In the genomic region with DNA sequence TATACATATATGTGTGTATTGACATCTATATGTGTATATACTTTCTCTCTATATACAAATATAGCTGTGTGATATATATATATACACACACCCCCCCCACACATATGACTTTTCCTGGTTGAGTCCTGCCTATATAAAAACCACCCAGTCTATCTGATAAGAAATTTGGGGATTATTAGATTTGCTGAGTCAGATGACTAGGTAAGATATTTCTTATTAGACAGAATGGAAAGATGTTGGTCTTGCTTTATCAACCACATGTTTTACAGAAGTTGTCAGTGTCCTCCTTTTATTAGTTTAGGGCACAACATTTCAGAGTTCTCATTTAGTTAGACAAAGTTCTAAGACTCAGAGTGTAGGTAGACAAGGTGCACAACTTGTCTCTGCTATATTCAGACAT, we compare ENCODE assay signal across 32 cellular contexts.
A peak's percentile ranks its signal among the peaks of the same experiment; 100 is the strongest.
DNase-seq lines count a peak whose midpoint lies in the region; ATAC-seq, FAIRE-seq and TF ChIP-seq lines count a peak whose summit lies in the region.
"Had no signal": no experiment of that assay in that cellular context is flagged by ENCODE, and none has a peak within 500 bp of the region (broad histone marks: within the 10 kb centered on the region; RNA-seq: fewer than 3 reads in every experiment).

No MANE protein-coding gene starts in this region.

- no peak overlapping the region for H4K91ac ChIP-seq in IMR-90 (ENCODE audit: insufficient read depth, low read depth, low read length)

- H3K27me3 ChIP-seq in HepG2 (ENCODE audit: control insufficient read depth in 1 of 2, insufficient read depth in 2 of 2, low read length in 2 of 2) (no peaks in the 10 kb centered on the region), right lobe of liver (no peaks in the 10 kb centered on the region), IMR-90 (ENCODE audit: control insufficient read depth, insufficient read depth, low read length) (no peaks in the 10 kb centered on the region), tibial artery (no peaks in the 10 kb centered on the region)
- H3K27me3 ChIP-seq: BE2C; BLaER1; BLaER1 treated with 17β-estradiol and CSF1 and Interleukin-3, amounts not matched to agents 10 nM and 100 nM had no signal

- no peak overlapping the region for H3K14ac ChIP-seq in IMR-90 (replicated peaks; ENCODE audit: low read depth, low read length)

- TF ChIP-seq CTCF in HepG2 (CRISPR knock-in tag; IDR thresholded peaks at IDR 0.05) (no peak), right lobe of liver (IDR thresholded peaks at IDR 0.05) (no peak), A549 (IDR thresholded peaks at IDR 0.05) (no peak), IMR-90 (conservative IDR thresholded peaks at IDR 0.05; ENCODE audit: low read depth, low read length) (no peak), tibial artery (IDR thresholded peaks at IDR 0.05) (no peak)

- no peak overlapping the region for H3K4me2 ChIP-seq in HepG2 (ENCODE audit: low read depth, low read length)
- H3K4me2 ChIP-seq in A549, result no peak overlapping the region
- no peak overlapping the region for H3K4me2 ChIP-seq in IMR-90 (ENCODE audit: low read depth, low read length)
- H3K4me2 ChIP-seq: BLaER1; BLaER1 treated with 17β-estradiol and CSF1 and Interleukin-3, amounts not matched to agents 10 nM and 100 nM had no signal

- no peaks in the 10 kb centered on the region for H3K4me1 ChIP-seq in HepG2 (ENCODE audit: insufficient read depth, low read length)
- no peaks in the 10 kb centered on the region for H3K4me1 ChIP-seq in right lobe of liver
- no peaks in the 10 kb centered on the region for H3K4me1 ChIP-seq in A549
- peaks cover 2% of the 10 kb centered on the region for H3K4me1 ChIP-seq in IMR-90 (ENCODE audit: control insufficient read depth, insufficient read depth, low read length)
- H3K4me1 ChIP-seq in tibial artery, result no peaks in the 10 kb centered on the region
- H3K4me1 ChIP-seq: BE2C; BLaER1; BLaER1 treated with 17β-estradiol and CSF1 and Interleukin-3, amounts not matched to agents 10 nM and 100 nM; Caco-2 had no signal

- DNase-seq in HepG2 (ENCODE audit: low spot score) (no peak), right lobe of liver (no peak), A549 (ENCODE audit: low read depth in 1 of 2, low spot score in 1 of 2) (no peak), IMR-90 (no peak), tibial artery (no peak)
- DNase-seq: 8988T; ACHN; AML-193; BE2C; C1 segment of cervical spinal cord; Caco-2; Calu3; CD4-positive, alpha-beta memory T cell; CD4-positive, alpha-beta T cell; CD4-positive, CD25-positive, alpha-beta regulatory T cell; CD8-positive, alpha-beta memory T cell; CD8-positive, alpha-beta T cell; COR-L47; DMS 273 treated with DMSO at 0.1 percent for 48 hours; DMS153; DMS53; DMS79; DMS79 treated with DMSO at 0.1 percent for 48 hours; DND-41; EL had no signal

- intact Hi-C loops in HepG2 (cut with micrococcal nuclease; ENCODE audit: unreplicated experiment) (no loop called here), right lobe of liver (cut with DNase I) (no loop called here), IMR-90 (cut with micrococcal nuclease) (no loop called here), tibial artery (cut with DNase I; ENCODE audit: low total_unique reads) (no loop called here)

- H3K79me2 ChIP-seq in HepG2 (ENCODE audit: insufficient read depth, low read length), result no peaks in the 10 kb centered on the region

- dilution Hi-C loops in IMR-90 (cut with HindIII; ENCODE audit: low sequenced_read_pairs, unreplicated experiment), result no loop called here

- H3K79me1 ChIP-seq in IMR-90 (ENCODE audit: low read depth in 1 of 2, low read length in 2 of 2), result no peaks in the 10 kb centered on the region

- no peak overlapping the region for H3K23ac ChIP-seq in IMR-90 (ENCODE audit: low read depth, low read length)

- TF ChIP-seq EP300 in HepG2 (IDR thresholded peaks at IDR 0.05; ENCODE audit: low read depth in 2 of 2, low read length in 2 of 2) (no peak), HepG2 (CRISPR knock-in tag; IDR thresholded peaks at IDR 0.05; ENCODE audit: borderline replicate concordance) (no peak), A549 (IDR thresholded peaks at IDR 0.05) (no peak)

- H4K5ac ChIP-seq in IMR-90 (ENCODE audit: low read depth, low read length), result 0 out of 2 replicates have a peak overlapping the region, but pooled peaks have one; percentile 36

- H3K9me3 ChIP-seq in HepG2 (ENCODE audit: low read length), result peaks cover 47% of the 10 kb centered on the region
- no peaks in the 10 kb centered on the region for H3K9me3 ChIP-seq in right lobe of liver
- peaks cover 10% of the 10 kb centered on the region; the same call in 1 of the 3 replicates for H3K9me3 ChIP-seq in A549
- H3K9me3 ChIP-seq in IMR-90 (ENCODE audit: control insufficient read depth, insufficient read depth, low read length), result peaks cover 6% of the 10 kb centered on the region
- peaks cover 0 to 2% (median 0%) of the 10 kb centered on the region in 3 donors for H3K9me3 ChIP-seq in tibial artery
- H3K9me3 ChIP-seq: BE2C had no signal

- peak overlapping the region; percentile 26; the same call in 1 of the 2 replicates for H2BK120ac ChIP-seq in IMR-90 (ENCODE audit: low read depth, low read length)

- H3K27ac ChIP-seq in HepG2 (ENCODE audit: extremely low read length, insufficient read depth, low read length), result no peak overlapping the region
- H3K27ac ChIP-seq in right lobe of liver, result no peak overlapping the region
- no peak overlapping the region for H3K27ac ChIP-seq in A549
- H3K27ac ChIP-seq in IMR-90 (ENCODE audit: insufficient read depth, low read length), result no peak overlapping the region
- H3K27ac ChIP-seq in tibial artery, result no peak overlapping the region
- H3K27ac ChIP-seq: 22Rv1; BLaER1; BLaER1 treated with 17β-estradiol and CSF1 and Interleukin-3, amounts not matched to agents 10 nM and 100 nM; C4-2B had no signal

- in situ Hi-C loops in HepG2 (cut with HindIII; ENCODE audit: extremely low pct_ligation_motif_present, low pct_unique_long_range_greater_than_20kb) (no loop called here), IMR-90 (cut with MboI; ENCODE audit: low sequenced_read_pairs) (no loop called here)

- H2AK9ac ChIP-seq in IMR-90 (replicated peaks; ENCODE audit: low read depth, low read length, poor library complexity), result no peak overlapping the region

- H2BK5ac ChIP-seq in IMR-90 (ENCODE audit: low read depth, low read length, poor library complexity, severe bottlenecking), result no peak overlapping the region

- no peak overlapping the region for H3K4ac ChIP-seq in IMR-90 (ENCODE audit: low read depth, low read length)

- no peaks in the 10 kb centered on the region for H4K20me1 ChIP-seq in HepG2 (ENCODE audit: insufficient read depth, low read length)
- H4K20me1 ChIP-seq in IMR-90 (ENCODE audit: insufficient read depth, low read length), result no peaks in the 10 kb centered on the region
- H4K20me1 ChIP-seq: BLaER1; BLaER1 treated with 17β-estradiol and CSF1 and Interleukin-3, amounts not matched to agents 10 nM and 100 nM had no signal

- peak overlapping the region; percentile 39; the same call in 1 of the 2 replicates for H3K18ac ChIP-seq in IMR-90 (ENCODE audit: low read depth, low read length)

- no peak overlapping the region for H3K9ac ChIP-seq in HepG2 (ENCODE audit: insufficient read depth, low read depth, low read length)
- H3K9ac ChIP-seq in IMR-90 (ENCODE audit: low read depth, low read length), result no peak overlapping the region
- H3K9ac ChIP-seq: BLaER1; BLaER1 treated with 17β-estradiol and CSF1 and Interleukin-3, amounts not matched to agents 10 nM and 100 nM had no signal

- peak overlapping the region; percentile 73; the same call in 1 of the 3 replicates for H2BK15ac ChIP-seq in IMR-90 (ENCODE audit: low read depth, low read length)

- H2AFZ ChIP-seq in HepG2 (ENCODE audit: low read length), result no peak overlapping the region
- H2AFZ ChIP-seq in IMR-90 (replicated peaks; ENCODE audit: low read length, poor library complexity), result no peak overlapping the region

- no peak overlapping the region for H3K56ac ChIP-seq in IMR-90 (ENCODE audit: extremely low read depth, insufficient read depth, low read length)

- no TSS peak for BruUV-seq in HepG2 (replicated peaks; lab: Mats Ljungman, UMichigan)
- BruUV-seq in IMR-90 (replicated peaks; lab: Mats Ljungman, UMichigan), result no TSS peak

- H3K36me3 ChIP-seq in HepG2 (replicated peaks in 1 of 2; ENCODE audit: control insufficient read depth in 1 of 2, insufficient read depth in 2 of 2, low read length in 2 of 2) (no peaks in the 10 kb centered on the region), right lobe of liver (no peaks in the 10 kb centered on the region), IMR-90 (ENCODE audit: control insufficient read depth, insufficient read depth, low read length) (no peaks in the 10 kb centered on the region), tibial artery (no peaks in the 10 kb centered on the region)
- H3K36me3 ChIP-seq: BE2C; BLaER1; BLaER1 treated with 17β-estradiol and CSF1 and Interleukin-3, amounts not matched to agents 10 nM and 100 nM had no signal

- H2AK5ac ChIP-seq in IMR-90 (ENCODE audit: low read depth, low read length), result no peak overlapping the region

- H3K4me3 ChIP-seq in HepG2 (replicated peaks in 1 of 3; ENCODE audit: insufficient read depth in 1 of 3, low read depth in 2 of 3, low read length in 3 of 3) (no peak overlapping the region), right lobe of liver (no peak overlapping the region), A549 (no peak overlapping the region), IMR-90 (ENCODE audit: insufficient read depth, low read depth, low read length) (no peak overlapping the region), tibial artery (no peak overlapping the region)
- H3K4me3 ChIP-seq: BLaER1; BLaER1 treated with 17β-estradiol and CSF1 and Interleukin-3, amounts not matched to agents 10 nM and 100 nM had no signal

- ATAC-seq in HepG2 (no peak), right lobe of liver (no peak), A549 (no peak), IMR-90 (ENCODE audit: low read depth) (no peak), HG02970 (IDR thresholded peaks at IDR 0.05; ENCODE audit: low FRiP score, unreplicated experiment) (no peak)
- ATAC-seq: CD8-positive, alpha-beta T cell had no signal

- H4K8ac ChIP-seq in IMR-90 (ENCODE audit: low read depth in 2 of 2, low read length in 2 of 2), result peak overlapping the region in 1 of 2 experiments; percentile 34; a peak in 2 of 4 replicates

- no peaks in the 10 kb centered on the region for H3K9me1 ChIP-seq in IMR-90 (ENCODE audit: insufficient read depth, low read length)

- peak overlapping the region; percentile 68; the same call in 1 of the 2 replicates for H2BK20ac ChIP-seq in IMR-90 (ENCODE audit: low read depth, low read length)

- CTCF ChIA-PET in HepG2 (lab: Yijun Ruan, JAX; ENCODE audit: low intra/inter-chr PET ratio, low total read pairs), result no interaction called here
- CTCF ChIA-PET in A549 (lab: Yijun Ruan, JAX), result no interaction called here
- CTCF ChIA-PET in IMR-90 (lab: Yijun Ruan, JAX), result no interaction called here

- TF ChIP-seq RAD21 in HepG2 (CRISPR knock-in tag; IDR thresholded peaks at IDR 0.05), result no peak
- no peak for TF ChIP-seq RAD21 in A549 (conservative IDR thresholded peaks at IDR 0.05 in 1 of 2, IDR thresholded peaks at IDR 0.05 in 1 of 2)
- no peak for TF ChIP-seq RAD21 in IMR-90 (IDR thresholded peaks at IDR 0.05; ENCODE audit: low read length)

- TF ChIP-seq POLR2A in HepG2 (IDR thresholded peaks at IDR 0.05; ENCODE audit: insufficient read depth in 1 of 2, low read depth in 2 of 2, low read length in 2 of 2) (no peak), right lobe of liver (IDR thresholded peaks at IDR 0.05) (no peak), A549 (IDR thresholded peaks at IDR 0.05; ENCODE audit: low read length) (no peak), IMR-90 (IDR thresholded peaks at IDR 0.05; ENCODE audit: low read depth, low read length) (no peak)

- POLR2A ChIA-PET in HepG2 (lab: Yijun Ruan, JAX), result no interaction called here
- POLR2A ChIA-PET in A549 (lab: Yijun Ruan, JAX), result no interaction called here
- POLR2A ChIA-PET in IMR-90 (lab: Charles Lee; ENCODE audit: unreplicated experiment), result no interaction called here

- FAIRE-seq in HepG2 (lab: Jason Lieb, UNC), result no peak
- no peak for FAIRE-seq in A549 (lab: Jason Lieb, UNC)
- FAIRE-seq: A204.1, D721Med had no signal

Comparison
In these comparisons a context has a peak if more than half of its experiments do, and no peak if none do; other contexts are left out.
1. Of the 38 proteins assayed by ChIP-seq in both HepG2 and A549: peak only in HepG2: none; only in A549: none; in both: MAFK; in neither: 37.